Comparison of ENCODE assay signal across 14 cellular contexts in genomic region chr4:25089058-25089763, GRCh38. TPM values are rescaled to one million over a fixed set of nuclear protein-coding genes. Genes with fewer than 3 reads are reported as not detected.
DNase-seq lines count a peak whose midpoint lies in the region; FAIRE-seq and TF ChIP-seq lines count a peak whose summit lies in the region.
"Had no signal": no experiment of that assay in that cellular context is flagged by ENCODE, and none has a peak within 500 bp of the region (broad histone marks: within the 10 kb centered on the region; RNA-seq: fewer than 3 reads in every experiment).

No MANE protein-coding gene starts in this region.

- H3K27ac ChIP-seq in HEK293 (ENCODE audit: extremely low read depth, low read depth, low read length) (no peak overlapping the region), osteoblast (ENCODE audit: low read depth, low read length) (no peak overlapping the region), kidney (ENCODE audit: low read depth in 2 of 2, low read length in 2 of 2) (no peak overlapping the region), SJCRH30 (no peak overlapping the region)

- FAIRE-seq in kidney (lab: Jason Lieb, UNC) = no peak

- TF ChIP-seq CTCF in HEK293 (tag by site-specific recombination; IDR thresholded peaks at IDR 0.05) (no peak), fibroblast of villous mesenchyme (IDR thresholded peaks at IDR 0.05; ENCODE audit: insufficient read depth, low read depth, low read length) (no peak), osteoblast (IDR thresholded peaks at IDR 0.05; ENCODE audit: extremely low read depth, low read depth, low read length) (no peak), kidney (IDR thresholded peaks at IDR 0.05; ENCODE audit: borderline replicate concordance, extremely low read depth, insufficient read depth) (no peak)

- H3K4me2 ChIP-seq in osteoblast (ENCODE audit: insufficient read depth, low read length) = peak overlapping the region; percentile 65

- no peaks in the 10 kb centered on the region for H4K20me1 ChIP-seq in osteoblast (ENCODE audit: insufficient read depth, low read length)

- intact Hi-C loops in kidney (cut with DNase I) = no loop called here

- H3K79me2 ChIP-seq in osteoblast (ENCODE audit: insufficient read depth, low read length) = no peaks in the 10 kb centered on the region

- H3K4me1 ChIP-seq in HEK293 (ENCODE audit: control insufficient read depth, insufficient read depth, low read length) (no peaks in the 10 kb centered on the region), osteoblast (ENCODE audit: insufficient read depth, low read length) (no peaks in the 10 kb centered on the region), kidney (ENCODE audit: control insufficient read depth in 1 of 2, insufficient read depth in 1 of 2, low read depth in 1 of 2, low read length in 2 of 2) (no peaks in the 10 kb centered on the region), SJCRH30 (no peaks in the 10 kb centered on the region)

- no peaks in the 10 kb centered on the region for H3K9me3 ChIP-seq in HEK293 (ENCODE audit: control insufficient read depth, insufficient read depth, low read depth, low read length)
- H3K9me3 ChIP-seq in osteoblast (ENCODE audit: low read depth, low read length) = no peaks in the 10 kb centered on the region
- peaks cover 2 to 7% of the 10 kb centered on the region in 2 donors for H3K9me3 ChIP-seq in kidney (ENCODE audit: control insufficient read depth in 1 of 2, low read length in 2 of 2)
- H3K9me3 ChIP-seq in SJCRH30 (replicated peaks) = peaks cover 5% of the 10 kb centered on the region; the same call in 1 of the 2 replicates

- H3K4me3 ChIP-seq in HEK293 (ENCODE audit: low read depth, low read length) (no peak overlapping the region), fibroblast of villous mesenchyme (ENCODE audit: low read depth, low read length) (peak overlapping the region; percentile 10), osteoblast (ENCODE audit: insufficient read depth, low read length) (no peak overlapping the region), kidney (ENCODE audit: low read length in 2 of 2) (no peak overlapping the region), SJCRH30 (no peak overlapping the region)

- no peak overlapping the region for H3K9ac ChIP-seq in kidney (ENCODE audit: low read length in 2 of 2)

- POLR2A ChIA-PET in HEK293 (lab: Yijun Ruan, JAX) = no interaction called here

- peak; percentile 26 for DNase-seq in RPMI8226
- DNase-seq in fibroblast of villous mesenchyme (ENCODE audit: low read depth) = no peak
- DNase-seq in osteoblast (ENCODE audit: insufficient read length, low spot score, missing footprints) = no peak
- no peak for DNase-seq in kidney
- no peak for DNase-seq in activated naive CD4-positive, alpha-beta T cell treated with Interleukin-2 at 50 U/mL for 16 hours
- DNase-seq in stimulated activated CD4-positive, alpha-beta T cell treated with anti-CD3 and anti-CD28 coated beads, Interleukin-4, amount 100 ng/mL, for 4 hours = no peak
- DNase-seq in SJCRH30 = no peak
- DNase-seq: activated CD4-positive, alpha-beta memory T cell treated with anti-CD3 and anti-CD28 coated beads, Interleukin-2, amount 10 ng/mL, durations not matched to agents 7 days and 5 days; activated naive CD8-positive, alpha-beta T cell treated with anti-CD3 and anti-CD28 coated beads, Interleukin-2, amount 10 ng/mL, durations not matched to agents 7 days and 5 days; kidney glomerular epithelial cell; NCI-H1105 treated with DMSO at 0.1 percent for 48 hours; NCI-H774; stimulated activated CD8-positive, alpha-beta memory T cell treated with anti-CD3 and anti-CD28 coated beads, Interleukin-4, amount 100 ng/mL, for 48 hours had no signal

- H2AFZ ChIP-seq in osteoblast (ENCODE audit: low read length) = no peak overlapping the region

- peaks cover 48% of the 10 kb centered on the region for H3K27me3 ChIP-seq in osteoblast (ENCODE audit: insufficient read depth, low read length)
- H3K27me3 ChIP-seq in SJCRH30 = peaks cover 6% of the 10 kb centered on the region

- H3K36me3 ChIP-seq in HEK293 (ENCODE audit: control insufficient read depth in 2 of 2, insufficient read depth in 1 of 2, low read length in 2 of 2) (no peaks in the 10 kb centered on the region), osteoblast (ENCODE audit: insufficient read depth, low read length) (no peaks in the 10 kb centered on the region), kidney (ENCODE audit: control insufficient read depth in 1 of 2, insufficient read depth in 2 of 2, low read length in 2 of 2) (no peaks in the 10 kb centered on the region), SJCRH30 (no peaks in the 10 kb centered on the region)

- CTCF ChIA-PET in HEK293 (lab: Yijun Ruan, JAX) = interaction anchor here (0.6 kb wide), 1 partner anchor 1249 kb away, joined by 6 read pairs; no protein-coding TSS in a partner anchor

TF ChIP-seq in HEK293, 187 proteins besides CTCF, POLR2A, EP300 and RAD21:
- TF ChIP-seq ZNF596 (tag by site-specific recombination; IDR thresholded peaks at IDR 0.05) (peak; percentile 44; the same call in 1 of the 2 replicates), ZNF302 (tag by site-specific recombination; IDR thresholded peaks at IDR 0.05; ENCODE audit: low read depth) (no peak), ZNF837 (tag by site-specific recombination; IDR thresholded peaks at IDR 0.05) (no peak), ZNF510 (tag by site-specific recombination; IDR thresholded peaks at IDR 0.05; ENCODE audit: insufficient replicate concordance) (no peak), ZSCAN4 (tag by site-specific recombination; IDR thresholded peaks at IDR 0.05) (no peak), ZNF670 (tag by site-specific recombination; IDR thresholded peaks at IDR 0.05; ENCODE audit: low read depth) (no peak)

RNA-seq across cellular contexts. Expression of gene LGI2, which starts 58.5 kb away (rescaled TPM):
- total RNA-seq in fibroblast of villous mesenchyme (not detected in 2 replicates), osteoblast (under 0.01 TPM in 2 replicates), kidney (7.5 TPM)
- 4.8 TPM for polyA plus RNA-seq in kidney (ENCODE audit: insufficient read depth, low read depth, low replicate concordance)
- 10.8 and 12.0 TPM in 2 replicates for total RNA-seq in SJCRH30 (2014; rRNA removed; shearing (Covaris generic))
- total RNA-seq: activated CD4-positive, alpha-beta memory T cell treated with anti-CD3 and anti-CD28 coated beads, Interleukin-2, amount 10 ng/mL, durations not matched to agents 7 days and 5 days; activated naive CD8-positive, alpha-beta T cell treated with anti-CD3 and anti-CD28 coated beads, Interleukin-2, amount 10 ng/mL, durations not matched to agents 7 days and 5 days had no signal
